ENCODE assay signal across 27 cellular contexts in the genomic region with DNA sequence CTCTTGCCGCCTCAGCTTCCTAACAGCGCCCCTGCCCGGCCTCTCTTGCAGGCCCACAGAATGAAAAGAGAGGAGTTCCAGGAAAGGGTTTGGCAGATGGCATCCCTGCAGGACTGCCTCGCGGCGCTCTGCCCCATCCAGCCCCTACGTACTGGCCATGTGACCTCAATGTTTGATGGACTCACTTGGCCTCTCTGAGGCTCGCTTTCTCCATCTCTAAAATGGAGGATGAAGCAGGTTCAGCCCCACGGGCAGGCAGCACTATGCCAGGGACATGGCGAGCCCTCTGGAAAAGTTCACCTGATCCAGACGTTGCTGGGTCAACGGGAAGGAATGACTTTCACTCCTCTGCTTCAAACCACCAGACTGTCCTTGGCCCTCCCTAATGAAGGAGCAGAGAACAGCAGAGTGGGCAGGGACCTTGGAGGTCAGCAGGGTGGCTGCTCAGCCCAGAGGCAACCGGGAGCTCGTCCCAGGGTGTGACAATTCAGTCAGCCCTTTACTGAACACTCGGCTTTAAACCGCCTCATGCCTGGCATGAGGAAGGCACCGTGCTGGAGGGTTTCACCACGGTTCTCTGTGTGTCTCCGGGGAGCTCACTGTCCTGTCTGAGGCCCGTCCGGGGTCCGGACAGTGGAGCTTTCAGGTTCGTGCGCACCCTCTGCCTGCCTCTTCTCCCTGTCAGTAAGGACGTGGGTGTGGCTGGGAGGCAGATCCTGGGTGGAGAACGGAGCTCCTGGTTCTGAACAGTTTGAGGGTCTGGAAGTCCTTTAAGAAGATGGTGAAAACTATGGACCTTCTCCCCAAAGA.
DNase-seq lines count a peak whose midpoint lies in the region; ATAC-seq, FAIRE-seq and TF ChIP-seq lines count a peak whose summit lies in the region.
"Had no signal": no experiment of that assay in that cellular context is flagged by ENCODE, and none has a peak within 500 bp of the region (broad histone marks: within the 10 kb centered on the region; RNA-seq: fewer than 3 reads in every experiment).

No MANE protein-coding gene starts in this region.

- H3K36me3 Mint-ChIP-seq in stimulated activated naive B cell treated with anti-CD40 and anti-IgM and Interleukin-4, amounts not matched to agents 10 μg/mL and 1 μg/mL and 100 μg/mL, for 72 hours, result peaks cover 0 to 4% of the 10 kb centered on the region in 2 donors
- H3K36me3 Mint-ChIP-seq: IgD-negative memory B cell had no signal

- peaks cover 10 to 14% of the 10 kb centered on the region in 2 donors for H3K4me1 Mint-ChIP-seq in stimulated activated naive B cell treated with anti-CD40 and anti-IgM and Interleukin-4, amounts not matched to agents 10 μg/mL and 1 μg/mL and 100 μg/mL, for 72 hours

- in situ Hi-C loops in K562 (cut with MboI), result no loop called here

- H3K27ac Mint-ChIP-seq in stimulated activated naive B cell treated with anti-CD40 and anti-IgM and Interleukin-4, amounts not matched to agents 10 μg/mL and 1 μg/mL and 100 μg/mL, for 72 hours, result peak overlapping the region; percentile 25
- H3K27ac Mint-ChIP-seq: IgD-negative memory B cell had no signal

- no peak overlapping the region for H4K8ac ChIP-seq in mesenchymal stem cell (ENCODE audit: low read length)

- TF ChIP-seq CTCF in K562 (IDR thresholded peaks at IDR 0.05 in 2 of 3, conservative IDR thresholded peaks at IDR 0.05 in 1 of 3; ENCODE audit: insufficient read depth in 2 of 3, low read depth in 1 of 3, low read length in 3 of 3) (no peak), esophagus muscularis mucosa (IDR thresholded peaks at IDR 0.05) (no peak)

- TF ChIP-seq EP300 in K562 (IDR thresholded peaks at IDR 0.05; ENCODE audit: low read length) (no peak), esophagus muscularis mucosa (IDR thresholded peaks at IDR 0.05) (no peak)

- no peak overlapping the region for H3K23ac ChIP-seq in mesenchymal stem cell (ENCODE audit: low read length in 2 of 2)

- H4K91ac ChIP-seq in mesenchymal stem cell (ENCODE audit: low read length), result no peak overlapping the region

- CTCF ChIA-PET in K562 (lab: Yijun Ruan, JAX; ENCODE audit: low intra/inter-chr PET ratio), result no interaction called here

- no peak overlapping the region for H3K4me3 Mint-ChIP-seq in stimulated activated naive B cell treated with anti-CD40 and anti-IgM and Interleukin-4, amounts not matched to agents 10 μg/mL and 1 μg/mL and 100 μg/mL, for 72 hours
- H3K4me3 Mint-ChIP-seq: IgD-negative memory B cell had no signal

- no TSS peak for BruUV-seq in K562 (replicated peaks; lab: Mats Ljungman, UMichigan)

- H3K4me2 ChIP-seq in K562 (ENCODE audit: insufficient read depth, low read length) (no peak overlapping the region), mesenchymal stem cell (ENCODE audit: low read length, poor library complexity, severe bottlenecking) (no peak overlapping the region)

- ATAC-seq in K562 (no peak), GM18858 (IDR thresholded peaks at IDR 0.05; ENCODE audit: unreplicated experiment) (no peak), HG03039 (IDR thresholded peaks at IDR 0.05; ENCODE audit: unreplicated experiment) (no peak)
- no peak for ATAC-seq in stimulated activated naive B cell treated with anti-CD40 and anti-IgM and Interleukin-4, amounts not matched to agents 10 μg/mL and 1 μg/mL and 100 μg/mL, for 72 hours (replicated peaks)

- DNase-seq in activated effector memory CD4-positive, alpha-beta T cell treated with anti-CD3 and anti-CD28 coated beads, Interleukin-2, amount 50 U/mL, for 16 hours, result peak; percentile 51
- no peak for DNase-seq in activated effector memory CD4-positive, alpha-beta T cell treated with Interleukin-2 at 50 U/mL for 16 hours
- DNase-seq in K562 (ENCODE audit: extremely low read depth in 1 of 4, low spot score in 3 of 4) (no peak), mesenchymal stem cell (no peak), esophagus muscularis mucosa (ENCODE audit: extremely low spot score) (no peak)
- no peak for DNase-seq in stimulated activated naive B cell treated with anti-CD40 and anti-IgM and Interleukin-4, amounts not matched to agents 10 μg/mL and 1 μg/mL and 100 μg/mL, for 72 hours
- DNase-seq: AML-193; DMS79 treated with DMSO at 0.1 percent for 48 hours; Kasumi-1; MG63; NCI-H1048; NCI-H1436 treated with DMSO at 0.1 percent for 48 hours; NCI-H2029; NCI-H2171; NCI-H446; NK-92 treated with Interleukin-12 subunit alpha and Interleukin-12 subunit beta, amount 100 ng/mL, for 24 hours; Peyer's patch; Right ventricle myocardium superior had no signal

- H3K18ac ChIP-seq in mesenchymal stem cell (ENCODE audit: low read depth in 1 of 2, low read length in 2 of 2), result no peak overlapping the region

- TF ChIP-seq RAD21 in K562 (CRISPR knock-in tag; conservative IDR thresholded peaks at IDR 0.05 in 1 of 2, IDR thresholded peaks at IDR 0.05 in 1 of 2), result no peak

- no peak overlapping the region for H2BK120ac ChIP-seq in mesenchymal stem cell (ENCODE audit: low read depth, low read length)

- H3K4me1 ChIP-seq in K562 (replicated peaks in 1 of 2; ENCODE audit: control insufficient read depth in 2 of 2, insufficient read depth in 2 of 2, low read length in 2 of 2) (peaks cover 6 to 12% of the 10 kb centered on the region in 2 experiments; a peak in 4 of 5 replicates), mesenchymal stem cell (ENCODE audit: control insufficient read depth, insufficient read depth, low read depth, low read length) (peaks cover 21% of the 10 kb centered on the region), esophagus muscularis mucosa (peaks cover 7 to 15% (median 13%) of the 10 kb centered on the region in 4 donors)

- H3K4me3 ChIP-seq in K562, result no peak overlapping the region
- no peak overlapping the region for H3K4me3 ChIP-seq in mesenchymal stem cell (ENCODE audit: insufficient read depth in 1 of 2, low read depth in 1 of 2, low read length in 2 of 2)
- no peak overlapping the region for H3K4me3 ChIP-seq in esophagus muscularis mucosa
- H3K4me3 ChIP-seq: MG63, Peyer's patch, SK-N-MC had no signal

- H3K9me3 ChIP-seq in K562 (replicated peaks; ENCODE audit: control insufficient read depth, insufficient read depth, low read depth, low read length), result no peaks in the 10 kb centered on the region
- no peaks in the 10 kb centered on the region for H3K9me3 ChIP-seq in mesenchymal stem cell (ENCODE audit: control insufficient read depth, low read length)
- H3K9me3 ChIP-seq in esophagus muscularis mucosa, result no peaks in the 10 kb centered on the region
- H3K9me3 ChIP-seq: MG63, Peyer's patch had no signal

- H3K27me3 ChIP-seq in K562 (ENCODE audit: control insufficient read depth in 2 of 2, insufficient read depth in 2 of 2, low read length in 2 of 2) (peaks cover 9 to 46% of the 10 kb centered on the region in 2 experiments; a peak in 4 of 5 replicates), mesenchymal stem cell (ENCODE audit: control insufficient read depth in 1 of 2, insufficient read depth in 1 of 2, low read length in 2 of 2) (peaks cover 14 to 32% of the 10 kb centered on the region in 2 experiments), esophagus muscularis mucosa (no peaks in the 10 kb centered on the region)
- H3K27me3 ChIP-seq: MG63, Peyer's patch had no signal

- POLR2A ChIA-PET in K562 (lab: Yijun Ruan, JAX), result interaction anchor here (0.5 to 1.4 kb wide), 4 partner anchors 12 to 426 kb away, joined by 3 to 4 read pairs (median 4); no protein-coding TSS in a partner anchor

- H4K20me1 ChIP-seq in K562 (replicated peaks; ENCODE audit: control insufficient read depth, insufficient read depth, low read length), result 0 out of 2 replicates have a peak, but pooled peaks cover 3% of the 10 kb centered on the region

- 0 out of 2 replicates have a peak overlapping the region, but pooled peaks have one; percentile 6 for H2AFZ ChIP-seq in K562 (ENCODE audit: low read depth, low read length)
- H2AFZ ChIP-seq in mesenchymal stem cell (ENCODE audit: low read depth, low read length), result no peak overlapping the region

- no peaks in the 10 kb centered on the region for H3K27me3 Mint-ChIP-seq in stimulated activated naive B cell treated with anti-CD40 and anti-IgM and Interleukin-4, amounts not matched to agents 10 μg/mL and 1 μg/mL and 100 μg/mL, for 72 hours
- H3K27me3 Mint-ChIP-seq: IgD-negative memory B cell had no signal

- FAIRE-seq in K562 (lab: Jason Lieb, UNC), result no peak
- FAIRE-seq: G401.6, H54 had no signal

- H2BK12ac ChIP-seq in mesenchymal stem cell (ENCODE audit: low read length in 2 of 2), result peak overlapping the region in 1 of 2 experiments; percentile 17

- no peaks in the 10 kb centered on the region for H3K79me1 ChIP-seq in mesenchymal stem cell (replicated peaks; ENCODE audit: low read length, poor library complexity, severe bottlenecking)

- H3K9ac ChIP-seq in K562 (ENCODE audit: insufficient read depth in 1 of 2, low read depth in 2 of 2, low read length in 2 of 2) (peak overlapping the region in 1 of 2 experiments; percentile 65; a peak in 2 of 4 replicates), mesenchymal stem cell (ENCODE audit: low read length) (no peak overlapping the region)

- H3K36me3 ChIP-seq in K562 (ENCODE audit: control insufficient read depth, insufficient read depth, low read length) (no peaks in the 10 kb centered on the region), mesenchymal stem cell (ENCODE audit: control insufficient read depth in 1 of 2, insufficient read depth in 2 of 2, low read depth in 1 of 2, low read length in 2 of 2) (no peaks in the 10 kb centered on the region), esophagus muscularis mucosa (no peaks in the 10 kb centered on the region)
- H3K36me3 ChIP-seq: MG63, Peyer's patch had no signal

- H3K27ac ChIP-seq in K562 (ENCODE audit: extremely low read depth, low read depth, low read length) (no peak overlapping the region), mesenchymal stem cell (ENCODE audit: low read length, poor library complexity, severe bottlenecking) (no peak overlapping the region), esophagus muscularis mucosa (replicated peaks in 1 of 4) (no peak overlapping the region)
- H3K27ac ChIP-seq: 22Rv1, C4-2B, HL-60, Peyer's patch, SK-N-MC had no signal

- H2BK15ac ChIP-seq in mesenchymal stem cell (ENCODE audit: low read depth, poor library complexity, severe bottlenecking), result peak overlapping the region; percentile 84

- no peaks in the 10 kb centered on the region for H3K79me2 ChIP-seq in K562 (ENCODE audit: control insufficient read depth, insufficient read depth, low read length)

- no peak for TF ChIP-seq POLR2A in K562 (conservative IDR thresholded peaks at IDR 0.05)
- TF ChIP-seq POLR2A in esophagus muscularis mucosa (IDR thresholded peaks at IDR 0.05; ENCODE audit: low read depth), result no peak

- no peak overlapping the region for H2AK5ac ChIP-seq in mesenchymal stem cell (ENCODE audit: low read length, severe bottlenecking)

- H3K14ac ChIP-seq in mesenchymal stem cell (ENCODE audit: low read length in 2 of 2), result no peak overlapping the region

- no peak overlapping the region for H3K4ac ChIP-seq in mesenchymal stem cell (ENCODE audit: low read depth in 1 of 2, low read length in 2 of 2)

- WGBS in K562 (ENCODE audit: insufficient coverage, low coverage, missing lambda C conversion rate), result 13% methylated on average over 26 of the region's 26 CpGs
- WGBS in mesenchymal stem cell, result 94% methylated on average over 26 of the region's 26 CpGs
- 93% methylated on average over 24 of the region's 26 CpGs for WGBS in esophagus muscularis mucosa

- no peak overlapping the region for H2BK5ac ChIP-seq in mesenchymal stem cell (ENCODE audit: low read depth, low read length, poor library complexity, severe bottlenecking)

- intact Hi-C loops in K562 (cut with micrococcal nuclease), result no loop called here
- intact Hi-C loops in esophagus muscularis mucosa (cut with DNase I), result no loop called here

- no peaks in the 10 kb centered on the region for H3K9me3 Mint-ChIP-seq in stimulated activated naive B cell treated with anti-CD40 and anti-IgM and Interleukin-4, amounts not matched to agents 10 μg/mL and 1 μg/mL and 100 μg/mL, for 72 hours
- H3K9me3 Mint-ChIP-seq: IgD-negative memory B cell had no signal

- H3K9me1 ChIP-seq in K562 (ENCODE audit: control insufficient read depth, insufficient read depth, low read length), result no peaks in the 10 kb centered on the region
